Comparison of ENCODE assay signal across 2 cellular contexts in the genomic region with DNA sequence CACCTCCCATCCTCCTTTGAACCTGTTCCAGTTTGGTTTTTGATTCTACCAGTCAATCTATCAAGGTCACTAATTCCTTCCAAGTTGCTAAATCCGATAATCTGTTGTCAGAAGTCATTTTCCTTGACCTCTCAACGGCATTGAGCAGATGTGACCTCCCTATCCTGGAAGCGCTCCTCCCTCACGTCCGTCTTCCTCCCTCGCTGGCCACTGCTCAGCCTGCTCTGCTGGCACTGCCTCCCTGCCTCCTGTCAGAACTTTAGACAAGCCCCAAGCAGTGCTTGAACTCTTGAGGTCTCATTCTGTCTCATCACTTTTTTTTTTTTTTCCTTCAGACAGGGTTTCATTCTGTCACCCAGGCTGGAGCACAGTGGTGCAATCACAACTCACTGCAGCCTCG.
A peak's percentile ranks its signal among the peaks of the same experiment; 100 is the strongest.
TF ChIP-seq lines count a peak whose summit lies in the region.

No MANE protein-coding gene starts in this region.

TF ChIP-seq in IMR-90, 13 proteins besides CTCF, POLR2A, EP300 and RAD21:
- no peak for TF ChIP-seq MXI1 (IDR thresholded peaks at IDR 0.05; ENCODE audit: borderline replicate concordance, low read depth, low read length)
- TF ChIP-seq FOS (IDR thresholded peaks at IDR 0.05; ENCODE audit: low read depth, low read length) = no peak
- no peak for TF ChIP-seq ELK1 (IDR thresholded peaks at IDR 0.05; ENCODE audit: borderline replicate concordance, low read depth, low read length)
- no peak for TF ChIP-seq RCOR1 (IDR thresholded peaks at IDR 0.05; ENCODE audit: insufficient replicate concordance, low read length)
- no peak for TF ChIP-seq RFX5 (IDR thresholded peaks at IDR 0.05; ENCODE audit: low read depth, low read length)
- TF ChIP-seq, protein P1, sequence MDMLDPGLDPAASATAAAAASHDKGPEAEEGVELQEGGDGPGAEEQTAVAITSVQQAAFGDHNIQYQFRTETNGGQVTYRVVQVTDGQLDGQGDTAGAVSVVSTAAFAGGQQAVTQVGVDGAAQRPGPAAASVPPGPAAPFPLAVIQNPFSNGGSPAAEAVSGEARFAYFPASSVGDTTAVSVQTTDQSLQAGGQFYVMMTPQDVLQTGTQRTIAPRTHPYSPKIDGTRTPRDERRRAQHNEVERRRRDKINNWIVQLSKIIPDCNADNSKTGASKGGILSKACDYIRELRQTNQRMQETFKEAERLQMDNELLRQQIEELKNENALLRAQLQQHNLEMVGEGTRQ (IDR thresholded peaks at IDR 0.05; ENCODE audit: low read depth, low read length) = no peak
- TF ChIP-seq CHD1 (IDR thresholded peaks at IDR 0.05; ENCODE audit: low read depth, low read length) = no peak
- no peak for TF ChIP-seq MAZ (IDR thresholded peaks at IDR 0.05; ENCODE audit: borderline replicate concordance, low read depth, low read length)
- TF ChIP-seq CEBPB (IDR thresholded peaks at IDR 0.05; ENCODE audit: low read depth, low read length) = no peak
- no peak for TF ChIP-seq MAFK (IDR thresholded peaks at IDR 0.05; ENCODE audit: low read depth, low read length)
- TF ChIP-seq SMC3 (IDR thresholded peaks at IDR 0.05; ENCODE audit: low read depth, low read length) = no peak
- no peak for TF ChIP-seq BHLHE40 (IDR thresholded peaks at IDR 0.05; ENCODE audit: low read depth, low read length)
- TF ChIP-seq NFE2L2 (IDR thresholded peaks at IDR 0.05; ENCODE audit: low read depth, low read length) = no peak
TF ChIP-seq in IMR-90: peak in this region for 0.

TF ChIP-seq in K562, 482 proteins besides CTCF, POLR2A, EP300 and RAD21:
- TF ChIP-seq NFRKB (IDR thresholded peaks at IDR 0.05; ENCODE audit: low read depth) (no peak), CBFA2T3 (IDR thresholded peaks at IDR 0.05) (peak; percentile 13; the same call in 1 of the 2 replicates)
